8 cellular contexts compared by ENCODE assay signal in genomic region chr7:150755473-150756099, GRCh38. TPM values are rescaled to one million over a fixed set of nuclear protein-coding genes. Genes with fewer than 3 reads are reported as not detected.
A peak's percentile ranks its signal among the peaks of the same experiment; 100 is the strongest.
DNase-seq lines count a peak whose midpoint lies in the region; ATAC-seq and TF ChIP-seq lines count a peak whose summit lies in the region.

No MANE protein-coding gene starts in this region.

- peak overlapping the region; percentile 75 for H3K4me3 Mint-ChIP-seq in activated CD4-positive, alpha-beta T cell treated with anti-CD3 and anti-CD28 coated beads, Interleukin-2, amount 10 ng/mL, durations not matched to agents 7 days and 5 days

- CTCF ChIA-PET in activated CD4-positive, alpha-beta T cell treated with anti-CD3 and anti-CD28 coated beads, Interleukin-2, amount 10 ng/mL, durations not matched to agents 7 days and 5 days (lab: Charles Lee) = interaction anchor here (0.6 to 1.7 kb wide), 14 partner anchors 10 to 432 kb away, joined by 3 to 7 read pairs (median 4); partner anchors contain the start of genes ACTR3C, GIMAP1 and LRRC61

- H3K9me3 Mint-ChIP-seq in activated CD4-positive, alpha-beta T cell treated with anti-CD3 and anti-CD28 coated beads, Interleukin-2, amount 10 ng/mL, durations not matched to agents 7 days and 5 days = peaks cover 6% of the 10 kb centered on the region

- H3K27ac ChIP-seq in transverse colon = peak overlapping the region; percentile 29 to 65 (median 46)

- H3K36me3 Mint-ChIP-seq in activated CD4-positive, alpha-beta T cell treated with anti-CD3 and anti-CD28 coated beads, Interleukin-2, amount 10 ng/mL, durations not matched to agents 7 days and 5 days (ENCODE audit: low read depth) = peaks cover 10% of the 10 kb centered on the region

- H3K4me1 Mint-ChIP-seq in activated CD4-positive, alpha-beta T cell treated with anti-CD3 and anti-CD28 coated beads, Interleukin-2, amount 10 ng/mL, durations not matched to agents 7 days and 5 days = peaks cover 61% of the 10 kb centered on the region

- POLR2A ChIA-PET in activated CD4-positive, alpha-beta T cell treated with anti-CD3 and anti-CD28 coated beads, Interleukin-2, amount 10 ng/mL, durations not matched to agents 7 days and 5 days (lab: Charles Lee) = interaction anchor here (0.6 to 2.8 kb wide), 12 partner anchors 17 to 351 kb away, joined by 3 to 11 read pairs (median 6); partner anchors contain the start of gene GIMAP7

- no peaks in the 10 kb centered on the region for H3K27me3 ChIP-seq in transverse colon

- no peak for TF ChIP-seq POLR2A in transverse colon (IDR thresholded peaks at IDR 0.05)

- ATAC-seq in left cardiac atrium (peak; percentile 36 to 55), HG03135 (IDR thresholded peaks at IDR 0.05; ENCODE audit: unreplicated experiment) (no peak)

- H3K4me3 ChIP-seq in transverse colon = no peak overlapping the region

- intact Hi-C loops in left cardiac atrium (cut with DNase I) = loop anchor here in 1 of 2 donors (2.0 kb wide), 1 partner anchor 307 kb away; no protein-coding TSS in a partner anchor
- intact Hi-C loops in transverse colon (cut with DNase I; ENCODE audit: low total_unique reads) = no loop called here

- H3K27ac Mint-ChIP-seq in activated CD4-positive, alpha-beta T cell treated with anti-CD3 and anti-CD28 coated beads, Interleukin-2, amount 10 ng/mL, durations not matched to agents 7 days and 5 days = peak overlapping the region; percentile 96

- in situ Hi-C loops in transverse colon (cut with MboI; ENCODE audit: low pct_ligation_motif_present in 1 of 4, low pct_unique_long_range_greater_than_20kb in 1 of 4, low sequenced_read_pairs in 3 of 4) = loop anchor here in 2 of 4 donors (5.0 to 10.0 kb wide), 2 partner anchors 308 to 311 kb away; no protein-coding TSS in a partner anchor

- H3K9me3 ChIP-seq in transverse colon = no peaks in the 10 kb centered on the region

- no peaks in the 10 kb centered on the region for H3K36me3 ChIP-seq in transverse colon

- TF ChIP-seq EP300 in transverse colon (IDR thresholded peaks at IDR 0.05; ENCODE audit: low read depth) = no peak

- peaks cover 2% of the 10 kb centered on the region for H3K27me3 Mint-ChIP-seq in activated CD4-positive, alpha-beta T cell treated with anti-CD3 and anti-CD28 coated beads, Interleukin-2, amount 10 ng/mL, durations not matched to agents 7 days and 5 days

- 57 to 65% methylated on average over 4 of the region's 4 CpGs for WGBS in transverse colon (ENCODE audit: low coverage in 1 of 2), 2 donors

- TF ChIP-seq CTCF in transverse colon (IDR thresholded peaks at IDR 0.05) = no peak

- H3K4me1 ChIP-seq in transverse colon = peaks cover 0 to 4% (median 0%) of the 10 kb centered on the region in 4 donors

- peak; percentile 43 to 63 for DNase-seq in activated CD8-positive, alpha-beta memory T cell treated with anti-CD3 and anti-CD28 coated beads for 1 hour (ENCODE audit: extremely low read depth in 1 of 2, low read depth in 1 of 2)
- no peak for DNase-seq in activated CD8-positive, alpha-beta memory T cell treated with anti-CD3 and anti-CD28 coated beads, Interleukin-2, amount 50 U/mL, for 48 hours
- peak; percentile 87 for DNase-seq in activated CD4-positive, alpha-beta T cell treated with anti-CD3 and anti-CD28 coated beads, Interleukin-2, amount 10 ng/mL, durations not matched to agents 7 days and 5 days
- DNase-seq in left cardiac atrium = peak; percentile 49
- DNase-seq in transverse colon = no peak
- DNase-seq in AG20443 (ENCODE audit: low spot score) = no peak
- DNase-seq in SHP77 treated with DMSO at 0.1 percent for 48 hours (lab: John Stamatoyannopoulos, UW) = no peak

RNA-seq across cellular contexts. Expression of gene GIMAP5, which starts 18.4 kb away (rescaled TPM):
- total RNA-seq in activated CD4-positive, alpha-beta T cell treated with anti-CD3 and anti-CD28 coated beads, Interleukin-2, amount 10 ng/mL, durations not matched to agents 7 days and 5 days = 100 to 1,000 TPM; 111 to 149 TPM
- total RNA-seq in left cardiac atrium (10 to 100 TPM; 18.6 to 25.6 TPM), transverse colon (10 to 100 TPM in 2 of 4 donors, 1 to 10 TPM in 2; 2.6 to 15.7 (median 11.2) TPM)

RNA-seq across cellular contexts. Expression of gene GIMAP1, which starts 39.2 kb away (rescaled TPM):
- total RNA-seq in activated CD4-positive, alpha-beta T cell treated with anti-CD3 and anti-CD28 coated beads, Interleukin-2, amount 10 ng/mL, durations not matched to agents 7 days and 5 days = 10 to 100 TPM; 18.1 to 19.6 TPM
- 1 to 10 TPM; 4.5 to 7.0 TPM for total RNA-seq in left cardiac atrium
- total RNA-seq in transverse colon = 1 to 10 TPM in 3 of 4 donors, under 1 TPM in 1; 0.40 to 3.0 (median 1.8) TPM

RNA-seq across cellular contexts. Expression of gene TMEM176B, which starts 44.6 kb away (rescaled TPM):
- total RNA-seq in activated CD4-positive, alpha-beta T cell treated with anti-CD3 and anti-CD28 coated beads, Interleukin-2, amount 10 ng/mL, durations not matched to agents 7 days and 5 days = not detected
- total RNA-seq in left cardiac atrium (100 to 1,000 TPM; 125 to 241 TPM), transverse colon (100 to 1,000 TPM in 3 of 4 donors, 10 to 100 TPM in 1; 30.4 to 369 (median 224) TPM)

RNA-seq across cellular contexts. Expression of gene TMEM176A, which starts 45.0 kb away (rescaled TPM):
- not detected for total RNA-seq in activated CD4-positive, alpha-beta T cell treated with anti-CD3 and anti-CD28 coated beads, Interleukin-2, amount 10 ng/mL, durations not matched to agents 7 days and 5 days
- total RNA-seq in left cardiac atrium (100 to 1,000 TPM in 1 of 2 donors, 10 to 100 TPM in 1; 92.1 to 110 TPM), transverse colon (100 to 1,000 TPM in 3 of 4 donors, 10 to 100 TPM in 1; 44.6 to 210 (median 171) TPM)

Comparison
In these comparisons a context has a peak if more than half of its experiments do, and no peak if none do; other contexts are left out.
1. DNase-seq: peak in activated CD8-positive, alpha-beta memory T cell treated with anti-CD3 and anti-CD28 coated beads for 1 hour (2 of 2), activated CD4-positive, alpha-beta T cell treated with anti-CD3 and anti-CD28 coated beads, Interleukin-2, amount 10 ng/mL, durations not matched to agents 7 days and 5 days (single experiment) and left cardiac atrium (single experiment); none in activated CD8-positive, alpha-beta memory T cell treated with anti-CD3 and anti-CD28 coated beads, Interleukin-2, amount 50 U/mL, for 48 hours (single experiment), transverse colon (single experiment), AG20443 (single experiment) and SHP77 treated with DMSO at 0.1 percent for 48 hours (single experiment).
2. RNA of gene GIMAP5, which starts 18.4 kb away (total RNA-seq): 111 to 149 TPM in activated CD4-positive, alpha-beta T cell treated with anti-CD3 and anti-CD28 coated beads, Interleukin-2, amount 10 ng/mL, durations not matched to agents 7 days and 5 days; 18.6 to 25.6 TPM in left cardiac atrium and 2.6 to 15.7 TPM in transverse colon; every median in the first group is over 4 times any median in the second.
3. RNA of gene TMEM176B, which starts 44.6 kb away (total RNA-seq): 30.4 to 369 TPM in transverse colon and 125 to 241 TPM in left cardiac atrium; not detected in activated CD4-positive, alpha-beta T cell treated with anti-CD3 and anti-CD28 coated beads, Interleukin-2, amount 10 ng/mL, durations not matched to agents 7 days and 5 days; every median in the first group is over 10 times any median in the second.